ENCODE assay signal across 1 cellular context in genomic region chr5:145743396-145744061, GRCh38.
TF ChIP-seq lines count a peak whose summit lies in the region.

No MANE protein-coding gene starts in this region.

TF ChIP-seq in HepG2, 621 proteins besides CTCF, POLR2A, EP300 and RAD21 (continued from another document):
- TF ChIP-seq E2F2 (CRISPR knock-in tag; IDR thresholded peaks at IDR 0.05; ENCODE audit: borderline replicate concordance) (no peak), ZNF383 (CRISPR knock-in tag; IDR thresholded peaks at IDR 0.05; ENCODE audit: borderline replicate concordance) (no peak), ZSCAN20 (CRISPR knock-in tag; IDR thresholded peaks at IDR 0.05; ENCODE audit: borderline replicate concordance) (no peak), ZNF564 (CRISPR knock-in tag; IDR thresholded peaks at IDR 0.05) (no peak), ZMYM4 (CRISPR knock-in tag; IDR thresholded peaks at IDR 0.05) (no peak), LCORL (IDR thresholded peaks at IDR 0.05) (no peak), LCORL (CRISPR knock-in tag; IDR thresholded peaks at IDR 0.05) (no peak)
